In the genomic region with DNA sequence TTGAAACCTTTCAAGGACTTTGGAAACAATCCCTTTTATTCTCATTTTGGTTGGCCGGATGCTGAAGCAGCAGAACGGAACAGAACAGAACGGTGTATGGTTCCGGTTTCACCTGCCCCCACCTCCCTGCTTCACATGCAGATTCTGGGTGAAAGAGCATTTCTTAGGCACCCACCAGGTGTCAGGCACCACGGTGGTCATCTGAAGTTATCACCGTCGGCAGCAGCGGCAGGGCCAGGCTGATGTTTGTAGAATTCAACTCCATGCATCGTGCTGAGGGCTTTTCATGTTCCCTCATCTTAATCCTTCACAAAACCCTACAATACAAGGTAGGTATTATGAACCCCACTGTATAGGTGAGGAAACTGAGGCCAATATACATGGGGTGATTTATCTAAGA, we compare ENCODE assay signal across 18 cellular contexts. TPM values are rescaled to one million over a fixed set of nuclear protein-coding genes. Genes with fewer than 3 reads are reported as not detected.
DNase-seq lines count a peak whose midpoint lies in the region; ATAC-seq, FAIRE-seq and TF ChIP-seq lines count a peak whose summit lies in the region.
"Had no signal": no experiment of that assay in that cellular context is flagged by ENCODE, and none has a peak within 500 bp of the region (broad histone marks: within the 10 kb centered on the region; RNA-seq: fewer than 3 reads in every experiment).

No MANE protein-coding gene starts in this region.

- no peaks in the 10 kb centered on the region for H3K9me3 ChIP-seq in MM.1S (replicated peaks; ENCODE audit: insufficient read depth, low read length)
- H3K9me3 ChIP-seq in iPS-18a (ENCODE audit: control insufficient read depth, low read depth, low read length), result no peaks in the 10 kb centered on the region
- H3K9me3 ChIP-seq in pancreas, result no peaks in the 10 kb centered on the region
- H3K9me3 ChIP-seq: BLaER1 had no signal

- H3K4me3 ChIP-seq in H7 (ENCODE audit: insufficient read depth, low read depth, low read length) (no peak overlapping the region), MM.1S (ENCODE audit: low read length) (no peak overlapping the region), iPS-18a (ENCODE audit: low read length) (peak overlapping the region; percentile 2), pancreas (no peak overlapping the region)
- H3K4me3 ChIP-seq: BLaER1 had no signal

- no peaks in the 10 kb centered on the region for H3K4me1 Mint-ChIP-seq in T-cell
- H3K4me1 Mint-ChIP-seq: CD14-positive monocyte; CD4-positive, alpha-beta memory T cell had no signal

- H3K4me1 ChIP-seq in MM.1S (ENCODE audit: low read length) (peaks cover 4% of the 10 kb centered on the region), iPS-18a (ENCODE audit: control insufficient read depth, low read depth, low read length) (peaks cover 6% of the 10 kb centered on the region), pancreas (no peaks in the 10 kb centered on the region)

- H3K36me3 Mint-ChIP-seq in T-cell, result no peaks in the 10 kb centered on the region
- H3K36me3 Mint-ChIP-seq: CD14-positive monocyte; CD4-positive, alpha-beta memory T cell had no signal

- no peak for FAIRE-seq in pancreas (lab: Jason Lieb, UNC)
- FAIRE-seq: HTR-8/SVneo had no signal

- peak; percentile 71 for DNase-seq in H7
- peak; percentile 9 for DNase-seq in MM.1S
- no peak for DNase-seq in T-cell
- DNase-seq in GDM1 (lab: John Stamatoyannopoulos, UW), result no peak
- DNase-seq in pancreas, result no peak
- no peak for DNase-seq in activated CD4-positive, alpha-beta T cell treated with anti-CD3 and anti-CD28 coated beads, Interleukin-2, amount 50 U/mL, for 48 hours
- DNase-seq: 8988T; CD4-positive, alpha-beta memory T cell; DMS153; DMS79; GF-D8; HFFc6 had no signal

- H3K4me2 ChIP-seq in MM.1S (ENCODE audit: low read depth, low read length), result peak overlapping the region; percentile 33
- H3K4me2 ChIP-seq: BLaER1 had no signal

- H3K36me3 ChIP-seq in H7 (replicated peaks; ENCODE audit: control insufficient read depth, insufficient read depth, low read length) (no peaks in the 10 kb centered on the region), MM.1S (replicated peaks; ENCODE audit: insufficient read depth, low read length) (no peaks in the 10 kb centered on the region), iPS-18a (ENCODE audit: control insufficient read depth, low read depth, low read length) (no peaks in the 10 kb centered on the region), pancreas (no peaks in the 10 kb centered on the region)
- H3K36me3 ChIP-seq: BLaER1 had no signal

- H4K20me1 ChIP-seq in MM.1S (ENCODE audit: insufficient read depth, low read length), result no peaks in the 10 kb centered on the region
- H4K20me1 ChIP-seq: BLaER1 had no signal

- H3K9me3 Mint-ChIP-seq in T-cell, result no peaks in the 10 kb centered on the region
- H3K9me3 Mint-ChIP-seq: CD4-positive, alpha-beta memory T cell; HFFc6 had no signal

- H3K27ac Mint-ChIP-seq in T-cell, result no peak overlapping the region
- H3K27ac Mint-ChIP-seq: CD4-positive, alpha-beta memory T cell; HFFc6 had no signal

- H3K4me3 Mint-ChIP-seq in T-cell, result no peak overlapping the region
- H3K4me3 Mint-ChIP-seq: CD4-positive, alpha-beta memory T cell; HFFc6 had no signal

- no peaks in the 10 kb centered on the region for H3K9me2 ChIP-seq in MM.1S (replicated peaks; ENCODE audit: insufficient read depth, low read length)

- H3K27ac ChIP-seq in MM.1S (ENCODE audit: low read length) (no peak overlapping the region), iPS-18a (ENCODE audit: low read length) (no peak overlapping the region), pancreas (no peak overlapping the region)
- H3K27ac ChIP-seq: BLaER1 had no signal

- 8 to 14% methylated on average over 9 of the region's 9 CpGs for WGBS in pancreas, 2 donors

- no peaks in the 10 kb centered on the region for H3F3A ChIP-seq in MM.1S (ENCODE audit: insufficient read depth, low read length)

- no peak for TF ChIP-seq CTCF in MM.1S (IDR thresholded peaks at IDR 0.05; ENCODE audit: low read length)
- TF ChIP-seq CTCF in pancreas (IDR thresholded peaks at IDR 0.05), result no peak

- H3K27me3 ChIP-seq in H7 (ENCODE audit: control insufficient read depth, insufficient read depth, low read length) (no peaks in the 10 kb centered on the region), MM.1S (replicated peaks; ENCODE audit: insufficient read depth, low read length) (peaks cover 92% of the 10 kb centered on the region), iPS-18a (ENCODE audit: control insufficient read depth, insufficient read depth, low read length) (no peaks in the 10 kb centered on the region), pancreas (peaks cover 0 to 5% (median 0%) of the 10 kb centered on the region in 4 donors)
- H3K27me3 ChIP-seq: BLaER1 had no signal

- H3K79me2 ChIP-seq in MM.1S (ENCODE audit: low read length), result no peaks in the 10 kb centered on the region

- ATAC-seq in T-cell (replicated peaks in 1 of 4) (no peak), pancreas (no peak)
- ATAC-seq: HCT116 had no signal

- H3K27me3 Mint-ChIP-seq in T-cell, result peaks cover 34 to 38% of the 10 kb centered on the region in 2 donors

- intact Hi-C loops in pancreas (cut with DNase I), result no loop called here

- CTCF ChIA-PET in T-cell (lab: Charles Lee), result no interaction called here

- POLR2A ChIA-PET in T-cell (lab: Charles Lee), result no interaction called here

- no peak overlapping the region for H2AFZ ChIP-seq in MM.1S (ENCODE audit: low read length)

- no peak overlapping the region for H3K9ac ChIP-seq in MM.1S (ENCODE audit: low read length)
- H3K9ac ChIP-seq in iPS-18a (ENCODE audit: low read length), result no peak overlapping the region
- H3K9ac ChIP-seq: BLaER1 had no signal

RNA-seq across cellular contexts. Expression of a gene that starts 13.6 kb away (rescaled TPM):
- 17.7 and 20.2 TPM in 2 replicates for total RNA-seq in H7 (2014; rRNA removed; shearing (Covaris generic))
- total RNA-seq in T-cell (under 1 TPM in 2 of 5 donors, not detected in 3; 0.15 to 0.36 TPM), pancreas (1 to 10 TPM in 1 of 6 donors, under 1 TPM in 4, not detected in 1; 0.34 to 1.4 (median 0.57) TPM)
- 1 to 10 TPM in 1 of 2 donors, under 1 TPM in 1; 0.57 to 2.9 TPM for polyA plus RNA-seq in pancreas
- total RNA-seq: CD4-positive, alpha-beta memory T cell; HFFc6 had no signal
- polyA plus RNA-seq: AG04450; CD14-positive monocyte; CD4-positive, alpha-beta memory T cell had no signal

Comparison
In these comparisons a context has a peak if more than half of its experiments do, and no peak if none do; other contexts are left out.
1. DNase-seq: peak in H7 (single experiment) and MM.1S (single experiment); none in T-cell (0 of 34), GDM1 (single experiment), pancreas (0 of 6) and activated CD4-positive, alpha-beta T cell treated with anti-CD3 and anti-CD28 coated beads, Interleukin-2, amount 50 U/mL, for 48 hours (0 of 2).